ENCODE assay signal across 23 cellular contexts in the genomic region with DNA sequence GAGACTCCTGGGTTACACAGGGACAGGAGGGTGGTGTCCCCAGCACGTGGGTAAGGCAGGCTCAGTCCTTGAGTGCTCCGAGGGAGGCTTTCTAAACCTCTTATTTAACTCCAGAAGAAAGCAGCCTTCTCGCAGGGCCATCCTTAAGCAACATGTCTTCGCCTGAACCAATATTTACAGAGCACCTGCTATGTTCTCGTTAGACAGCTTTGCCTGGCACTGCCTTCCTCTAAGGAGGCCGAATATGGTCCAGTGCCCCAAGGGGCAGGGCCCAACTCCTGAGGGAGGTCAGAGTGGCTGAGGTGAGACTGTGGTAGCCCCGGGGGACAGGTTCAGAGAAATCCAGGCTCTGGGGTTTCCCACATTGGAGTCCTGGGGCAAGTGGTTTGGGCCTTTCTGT. TPM values are rescaled to one million over a fixed set of nuclear protein-coding genes. Genes with fewer than 3 reads are reported as not detected.
DNase-seq lines count a peak whose midpoint lies in the region; ATAC-seq, FAIRE-seq and TF ChIP-seq lines count a peak whose summit lies in the region.
"Had no signal": no experiment of that assay in that cellular context is flagged by ENCODE, and none has a peak within 500 bp of the region (broad histone marks: within the 10 kb centered on the region; RNA-seq: fewer than 3 reads in every experiment).

No MANE protein-coding gene starts in this region.

- DNase-seq in Caco-2 = no peak
- no peak for DNase-seq in Panc1 (ENCODE audit: low read depth, low spot score)
- DNase-seq in left lung = no peak
- DNase-seq in upper lobe of right lung = no peak
- DNase-seq in hepatocyte (ENCODE audit: low spot score) = no peak
- no peak for DNase-seq in HTR-8/SVneo (ENCODE audit: insufficient read length, low spot score)
- DNase-seq: ACHN; C1 segment of cervical spinal cord; CD8-positive, alpha-beta memory T cell; DMS53; GF-D8; GM23248; HCEC 1CT; IMR-90; Karpas-422; NCI-H1694; NCI-H2081; NCI-H2171; NCI-H345; NCI-H524; OCI-M1 had no signal

- H3K27ac ChIP-seq in Panc1 (ENCODE audit: low read length) (peak overlapping the region; percentile 41; the same call in 1 of the 2 replicates), left lung (peak overlapping the region in 1 of 2 donors; percentile 29), upper lobe of right lung (no peak overlapping the region), hepatocyte (no peak overlapping the region)
- H3K27ac ChIP-seq: GM23248 had no signal

- peaks cover 10% of the 10 kb centered on the region for H3K36me3 Mint-ChIP-seq in Caco-2 (ENCODE audit: insufficient read depth, unreplicated experiment)

- CTCF ChIA-PET in Caco-2 (lab: Charles Lee) (no interaction called here), Panc1 (lab: Charles Lee) (no interaction called here)

- no peak for ATAC-seq in Panc1
- ATAC-seq in left lung = peak; percentile 11
- peak; percentile 25 for ATAC-seq in upper lobe of right lung
- no peak for ATAC-seq in GM21528 (IDR thresholded peaks at IDR 0.05; ENCODE audit: low FRiP score, unreplicated experiment)
- ATAC-seq: Right ventricle myocardium inferior had no signal

- H3K4me1 ChIP-seq in Caco-2 (peaks cover 17% of the 10 kb centered on the region), Panc1 (ENCODE audit: control insufficient read depth, insufficient read depth, low read length) (peaks cover 24% of the 10 kb centered on the region), left lung (peaks cover 0 to 67% of the 10 kb centered on the region in 2 donors), upper lobe of right lung (peaks cover 16% of the 10 kb centered on the region), hepatocyte (ENCODE audit: insufficient read depth) (peaks cover 12% of the 10 kb centered on the region)

- peaks cover 35% of the 10 kb centered on the region for H3K4me1 Mint-ChIP-seq in Caco-2 (ENCODE audit: low read depth, unreplicated experiment)

- H3K36me3 ChIP-seq in Caco-2 (ENCODE audit: control insufficient read depth, insufficient read depth, low read length) = no peaks in the 10 kb centered on the region
- no peaks in the 10 kb centered on the region for H3K36me3 ChIP-seq in Panc1 (ENCODE audit: control insufficient read depth, insufficient read depth, low read length)
- H3K36me3 ChIP-seq in left lung = no peaks in the 10 kb centered on the region
- no peaks in the 10 kb centered on the region for H3K36me3 ChIP-seq in upper lobe of right lung
- H3K36me3 ChIP-seq in hepatocyte (replicated peaks; ENCODE audit: insufficient read depth, low read depth) = no peaks in the 10 kb centered on the region

- BruUV-seq in Caco-2 (replicated peaks; lab: Mats Ljungman, UMichigan) = no TSS peak
- no TSS peak for BruUV-seq in Panc1 (replicated peaks; lab: Mats Ljungman, UMichigan)

- H3K27ac Mint-ChIP-seq in Caco-2 (ENCODE audit: unreplicated experiment) = peak overlapping the region; percentile 40

- H3K9me2 ChIP-seq in hepatocyte (replicated peaks; ENCODE audit: insufficient read depth) = no peaks in the 10 kb centered on the region

- H3K27me3 ChIP-seq in Caco-2 (replicated peaks; ENCODE audit: control insufficient read depth, insufficient read depth, low read length) = no peaks in the 10 kb centered on the region
- H3K27me3 ChIP-seq in Panc1 (ENCODE audit: control insufficient read depth, insufficient read depth, low read length) = no peaks in the 10 kb centered on the region
- H3K27me3 ChIP-seq in left lung = peaks cover 0 to 10% of the 10 kb centered on the region in 2 donors
- H3K27me3 ChIP-seq in upper lobe of right lung = no peaks in the 10 kb centered on the region
- H3K27me3 ChIP-seq in hepatocyte = no peaks in the 10 kb centered on the region

- H3K79me2 ChIP-seq in hepatocyte = peaks cover 16% of the 10 kb centered on the region

- H2AFZ ChIP-seq in hepatocyte = no peak overlapping the region
- H2AFZ ChIP-seq: GM23248 had no signal

- TF ChIP-seq CTCF in Caco-2 (IDR thresholded peaks at IDR 0.05; ENCODE audit: insufficient read depth in 1 of 2, low read depth in 1 of 2, low read length in 1 of 2, severe bottlenecking in 1 of 2, unreplicated experiment in 1 of 2) (no peak), Panc1 (IDR thresholded peaks at IDR 0.05) (no peak), left lung (IDR thresholded peaks at IDR 0.05) (no peak), upper lobe of right lung (IDR thresholded peaks at IDR 0.05) (no peak), hepatocyte (IDR thresholded peaks at IDR 0.05; ENCODE audit: poor library complexity) (no peak)

- H3K4me2 ChIP-seq in hepatocyte = no peak overlapping the region

- no peak overlapping the region for H3K4me3 Mint-ChIP-seq in Caco-2 (ENCODE audit: unreplicated experiment)

- in situ Hi-C loops in Panc1 (cut with HindIII; ENCODE audit: low pct_unique_long_range_greater_than_20kb, low sequenced_read_pairs) = no loop called here

- H4K20me1 ChIP-seq in hepatocyte (ENCODE audit: insufficient read depth, poor library complexity, severe bottlenecking) = no peaks in the 10 kb centered on the region

- 77% methylated on average over 7 of the region's 7 CpGs for WGBS in hepatocyte (ENCODE audit: low lambda C conversion rate, missing lambda C conversion rate)

- POLR2A ChIA-PET in Caco-2 (lab: Charles Lee) = no interaction called here
- POLR2A ChIA-PET in Panc1 (lab: Charles Lee) = no interaction called here

- no peak for FAIRE-seq in HTR-8/SVneo (lab: Jason Lieb, UNC)

- H3K9me3 Mint-ChIP-seq in Caco-2 (ENCODE audit: unreplicated experiment) = no peaks in the 10 kb centered on the region
- H3K9me3 Mint-ChIP-seq: CD8-positive, alpha-beta memory T cell had no signal

- H3K4me3 ChIP-seq in Caco-2 (ENCODE audit: low read depth, low read length) = no peak overlapping the region
- H3K4me3 ChIP-seq in Panc1 (ENCODE audit: low read depth in 2 of 2, low read length in 2 of 2) = no peak overlapping the region
- H3K4me3 ChIP-seq in left lung = no peak overlapping the region
- no peak overlapping the region for H3K4me3 ChIP-seq in upper lobe of right lung
- H3K4me3 ChIP-seq in hepatocyte = no peak overlapping the region
- H3K4me3 ChIP-seq: GM23248 had no signal

- intact Hi-C loops in Caco-2 (cut with micrococcal nuclease; ENCODE audit: unreplicated experiment) (no loop called here), Panc1 (cut with micrococcal nuclease; ENCODE audit: unreplicated experiment) (no loop called here), left lung (cut with DNase I) (no loop called here), upper lobe of right lung (cut with DNase I) (no loop called here)

- no peaks in the 10 kb centered on the region for H3K27me3 Mint-ChIP-seq in Caco-2 (ENCODE audit: insufficient read depth, unreplicated experiment)

- H3K9me3 ChIP-seq in Caco-2 (no peaks in the 10 kb centered on the region), Panc1 (ENCODE audit: control insufficient read depth, insufficient read depth, low read depth, low read length) (no peaks in the 10 kb centered on the region), left lung (no peaks in the 10 kb centered on the region), upper lobe of right lung (no peaks in the 10 kb centered on the region), hepatocyte (ENCODE audit: low read depth) (no peaks in the 10 kb centered on the region)

RNA-seq across cellular contexts. Expression of a gene that starts 2.1 kb away (rescaled TPM):
- total RNA-seq in Caco-2 (2022) (104 and 106 TPM in 2 replicates), Panc1 (2021; ENCODE audit: unreplicated experiment) (359 TPM), left lung (10 to 100 TPM; 23.5 to 36.5 TPM), upper lobe of right lung (35.3 TPM), hepatocyte (50.4 and 51.5 TPM in 2 replicates)
- 1,007 TPM for polyA plus RNA-seq in Panc1 (2012; ENCODE audit: insufficient read length)
- 68.1 and 90.0 TPM in 2 replicates for polyA plus RNA-seq in hepatocyte

RNA-seq across cellular contexts. Expression of a gene that starts 48.7 kb away (rescaled TPM):
- 782 and 880 TPM in 2 replicates for total RNA-seq in Caco-2 (2022)
- total RNA-seq in Panc1 (2021; ENCODE audit: unreplicated experiment) = 1,725 TPM
- polyA plus RNA-seq in Panc1 (2012; ENCODE audit: insufficient read length) = 2,683 TPM
- total RNA-seq in left lung = 1,000 to 10,000 TPM in 1 of 2 donors, 100 to 1,000 TPM in 1; 933 to 1,095 TPM
- 1,107 TPM for total RNA-seq in upper lobe of right lung
- total RNA-seq in hepatocyte = 1,410 and 1,439 TPM in 2 replicates
- polyA plus RNA-seq in hepatocyte = 1,142 and 1,267 TPM in 2 replicates

Comparison
In these comparisons a context has a peak if more than half of its experiments do, and no peak if none do; other contexts are left out.
1. ATAC-seq: peak in left lung (single experiment) and upper lobe of right lung (single experiment); none in Panc1 (single experiment) and GM21528 (single experiment).